Comparison of ENCODE assay signal across 13 cellular contexts in genomic region chr5:6197427-6197826, GRCh38.
"Had no signal": no experiment of that assay in that cellular context is flagged by ENCODE, and none has a peak within 500 bp of the region (broad histone marks: within the 10 kb centered on the region; RNA-seq: fewer than 3 reads in every experiment).

No MANE protein-coding gene starts in this region.

- H3K4me1 ChIP-seq: colonic mucosa had no signal

- DNase-seq: activated CD4-positive, alpha-beta T cell treated with anti-CD3 and anti-CD28 coated beads, Interleukin-2, amount 10 ng/mL, durations not matched to agents 7 days and 5 days; activated CD4-positive, CD25-positive, alpha-beta regulatory T cell; activated CD8-positive, alpha-beta memory T cell treated with anti-CD3 and anti-CD28 coated beads for 24 hours; activated naive CD4-positive, alpha-beta T cell treated with anti-CD3 and anti-CD28 coated beads for 36 hours; activated T-cell treated with anti-CD3 and anti-CD28 coated beads for 4 hours; caudate nucleus; colonic mucosa; foreskin melanocyte; head of caudate nucleus; naive thymus-derived CD4-positive, alpha-beta T cell; stimulated activated CD4-positive, alpha-beta T cell treated with anti-CD3 and anti-CD28 coated beads, Interleukin-15, amount 100 ng/mL, for 24 hours; stimulated activated CD4-positive, alpha-beta T cell treated with anti-CD3 and anti-CD28 coated beads, Interleukin-4, amount 100 ng/mL, for 24 hours had no signal

- H3K4me3 ChIP-seq: colonic mucosa had no signal

- H3K27ac ChIP-seq: colonic mucosa had no signal

- H3K27me3 ChIP-seq: colonic mucosa had no signal

- H3K9me3 ChIP-seq: colonic mucosa had no signal

- H3K36me3 ChIP-seq: colonic mucosa had no signal

- ATAC-seq: activated T-helper 17 cell treated with anti-CD3 and anti-CD28 coated beads, Interleukin-2, amount 50 U/mL, for 72 hours; naive thymus-derived CD4-positive, alpha-beta T cell had no signal
